Comparison of ENCODE assay signal across 8 cellular contexts in genomic region chr14:88562831-88563686, GRCh38. TPM values are rescaled to one million over a fixed set of nuclear protein-coding genes. Genes with fewer than 3 reads are reported as not detected.
DNase-seq lines count a peak whose midpoint lies in the region; ATAC-seq and TF ChIP-seq lines count a peak whose summit lies in the region.

Gene ZC3H14, plus strand, starts transcription at chr14:88563037. Its CDS starts 97 bp downstream, at chr14:88563134.

- H3K27me3 ChIP-seq in mammary epithelial cell (ENCODE audit: insufficient read depth, low read length) (no peaks in the 10 kb centered on the region), spleen (replicated peaks in 1 of 7) (peaks cover 0 to 11% (median 0%) of the 10 kb centered on the region in 7 donors)

- H3K4me1 ChIP-seq in mammary epithelial cell (ENCODE audit: insufficient read depth, low read length) (peaks cover 9% of the 10 kb centered on the region), spleen (peaks cover 12 to 40% (median 29%) of the 10 kb centered on the region in 6 donors)

- peak within 1 kb of the TSS; percentile 48 for H3K27ac ChIP-seq in mammary epithelial cell (ENCODE audit: insufficient read depth, low read depth, low read length)
- peak within 1 kb of the TSS; percentile 32 to 92 (median 89) for H3K27ac ChIP-seq in spleen

- H2AFZ ChIP-seq in mammary epithelial cell (ENCODE audit: low read depth, low read length): peak within 1 kb of the TSS; percentile 99

- peak within 1 kb of the TSS; percentile 87 for H3K4me2 ChIP-seq in mammary epithelial cell (ENCODE audit: insufficient read depth, low read depth, low read length)

- H3K4me3 ChIP-seq in WI38 (ENCODE audit: low read depth, low read length) (peak within 1 kb of the TSS; percentile 83), mammary epithelial cell (replicated peaks in 1 of 3; ENCODE audit: insufficient read depth in 1 of 3, low read depth in 2 of 3, low read length in 3 of 3) (peak within 1 kb of the TSS; percentile 80 to 99 (median 98)), spleen (peak within 1 kb of the TSS; percentile 63 to 96 (median 84))

- peak in 1 of 3 donors; percentile 43 for TF ChIP-seq POLR2A in spleen (IDR thresholded peaks at IDR 0.05)

- peaks cover 44% of the 10 kb centered on the region for H3K79me2 ChIP-seq in mammary epithelial cell (ENCODE audit: insufficient read depth, low read length)

- H3K9ac ChIP-seq in mammary epithelial cell (ENCODE audit: insufficient read depth, low read length): peak within 1 kb of the TSS; percentile 78

- DNase-seq in AG08395 (ENCODE audit: low spot score): peak; percentile 96
- DNase-seq in NCI-H2227 (lab: John Stamatoyannopoulos, UW; ENCODE audit: unreplicated experiment): peak; percentile 95
- peak; percentile 89 for DNase-seq in mammary epithelial cell
- DNase-seq in iPS-NIHi7 (ENCODE audit: extremely low spot score): peak; percentile 93
- peak; percentile 95 for DNase-seq in spleen

- no peak for TF ChIP-seq CTCF in WI38 (IDR thresholded peaks at IDR 0.05; ENCODE audit: low read depth, low read length)
- TF ChIP-seq CTCF in mammary epithelial cell (conservative IDR thresholded peaks at IDR 0.05 in 1 of 2, IDR thresholded peaks at IDR 0.05 in 1 of 2; ENCODE audit: extremely low read depth in 1 of 2, insufficient read depth in 1 of 2, low read depth in 1 of 2, low read length in 2 of 2): no peak
- TF ChIP-seq CTCF in spleen (IDR thresholded peaks at IDR 0.05 in 8 of 11, conservative IDR thresholded peaks at IDR 0.05 in 3 of 11): peak in 1 of 11 experiments; percentile 28

- H3K36me3 ChIP-seq in mammary epithelial cell (ENCODE audit: insufficient read depth, low read length) (peaks cover 7% of the 10 kb centered on the region), spleen (peaks cover under 1 to 8% (median 6%) of the 10 kb centered on the region in 6 donors)

- 0% methylated on average over 1 of the region's 99 CpGs for WGBS in mammary epithelial cell (ENCODE audit: low coverage, missing lambda C conversion rate)
- WGBS in spleen, 5 donors: 0 to 1% (median 0%) methylated on average over 41 to 99 of the region's 99 CpGs

- H3K9me3 ChIP-seq in mammary epithelial cell (replicated peaks; ENCODE audit: insufficient read depth, low read length) (no peaks in the 10 kb centered on the region), spleen (peaks cover 0 to 5% (median 0%) of the 10 kb centered on the region in 8 donors)

- dilution Hi-C loops in mammary epithelial cell (cut with HindIII; ENCODE audit: low sequenced_read_pairs): no loop called here

- ATAC-seq in GM18870 (IDR thresholded peaks at IDR 0.05; ENCODE audit: unreplicated experiment): peak; percentile 85
- ATAC-seq in HG03108 (IDR thresholded peaks at IDR 0.05; ENCODE audit: unreplicated experiment): peak; percentile 96

- no TSS peak for BruUV-seq in mammary epithelial cell (replicated peaks; lab: Mats Ljungman, UMichigan)

- in situ Hi-C loops in mammary epithelial cell (cut with MboI; ENCODE audit: low sequenced_read_pairs in 2 of 2): loop anchor here in 1 of 2 donors (25.0 kb wide), 1 partner anchor 376 kb away; no protein-coding TSS in a partner anchor

- CTCF ChIA-PET in mammary epithelial cell (lab: Charles Lee; ENCODE audit: low non-redundant PET): interaction anchor here (0.6 kb wide), 1 partner anchor 321 kb away, joined by 3 read pairs; no protein-coding TSS in a partner anchor

- H4K20me1 ChIP-seq in mammary epithelial cell (ENCODE audit: insufficient read depth, low read length): no peaks in the 10 kb centered on the region

- intact Hi-C loops in mammary epithelial cell (cut with micrococcal nuclease): no loop called here
- intact Hi-C loops in spleen (cut with DNase I; ENCODE audit: low total_unique reads): no loop called here

RNA-seq across cellular contexts. Expression of gene ZC3H14, which starts in this region (rescaled TPM):
- 10 to 100 TPM; 60.7 to 70.3 TPM for total RNA-seq in mammary epithelial cell
- 79.0 TPM for polyA plus RNA-seq in mammary epithelial cell
- polyA minus RNA-seq in mammary epithelial cell: 84.2 TPM
- 10 to 100 TPM; 39.3 to 78.5 (median 44.8) TPM for total RNA-seq in spleen
- 10 to 100 TPM; 12.6 to 18.3 (median 12.9) TPM for polyA plus RNA-seq in spleen

Comparison
In these comparisons a context has a peak if more than half of its experiments do, and no peak if none do; other contexts are left out.
1. Peak in every context shown above with its lines: DNase-seq, ATAC-seq, H3K4me3 ChIP-seq and H3K27ac ChIP-seq.